8 cellular contexts compared by ENCODE assay signal in genomic region chr19:10872551-10873107, GRCh38. TPM values are rescaled to one million over a fixed set of nuclear protein-coding genes. Genes with fewer than 3 reads are reported as not detected.
A peak's percentile ranks its signal among the peaks of the same experiment; 100 is the strongest.
DNase-seq lines count a peak whose midpoint lies in the region; ATAC-seq and TF ChIP-seq lines count a peak whose summit lies in the region.

No MANE protein-coding gene starts in this region.

- H3K27ac ChIP-seq in cardiac muscle cell (peak overlapping the region; percentile 96), lower lobe of right lung (peak overlapping the region; percentile 79), tibial nerve (peak overlapping the region; percentile 2 to 93 (median 90))

- no peaks in the 10 kb centered on the region for H3K9me3 ChIP-seq in cardiac muscle cell (ENCODE audit: low read depth)
- H3K9me3 ChIP-seq in lower lobe of right lung: no peaks in the 10 kb centered on the region
- H3K9me3 ChIP-seq in tibial nerve: no peaks in the 10 kb centered on the region

- DNase-seq in cardiac muscle cell (ENCODE audit: low read depth in 1 of 2, low spot score in 1 of 2): no peak
- no peak for DNase-seq in left cardiac atrium
- DNase-seq in activated naive CD8-positive, alpha-beta T cell treated with anti-CD3 and anti-CD28 coated beads, Interleukin-2, amount 10 ng/mL, durations not matched to agents 7 days and 5 days: no peak
- DNase-seq in lower lobe of right lung: no peak
- no peak for DNase-seq in tibial nerve (ENCODE audit: low spot score in 2 of 2)
- DNase-seq in dermis blood vessel endothelial cell: no peak

- H3K27me3 Mint-ChIP-seq in activated naive CD8-positive, alpha-beta T cell treated with anti-CD3 and anti-CD28 coated beads, Interleukin-2, amount 10 ng/mL, durations not matched to agents 7 days and 5 days: no peaks in the 10 kb centered on the region

- intact Hi-C loops in left cardiac atrium (cut with DNase I) (loop anchor here in 1 of 2 donors (5.0 to 10.0 kb wide), 2 partner anchors 52 to 155 kb away; partner anchors contain the start of genes DNM2, TIMM29 and YIPF2), lower lobe of right lung (cut with DNase I) (no loop called here)

- POLR2A ChIA-PET in activated naive CD8-positive, alpha-beta T cell treated with anti-CD3 and anti-CD28 coated beads, Interleukin-2, amount 10 ng/mL, durations not matched to agents 7 days and 5 days (lab: Charles Lee): interaction anchor here (0.5 to 1.3 kb wide), 4 partner anchors 8 to 306 kb away, joined by 3 to 5 read pairs (median 4); partner anchors contain the start of gene TMED1

- H3K36me3 ChIP-seq in cardiac muscle cell (no peaks in the 10 kb centered on the region), lower lobe of right lung (no peaks in the 10 kb centered on the region), tibial nerve (no peaks in the 10 kb centered on the region)

- TF ChIP-seq CTCF in cardiac muscle cell (IDR thresholded peaks at IDR 0.05; ENCODE audit: low read depth, low read length): no peak
- TF ChIP-seq CTCF in lower lobe of right lung (IDR thresholded peaks at IDR 0.05): no peak
- no peak for TF ChIP-seq CTCF in tibial nerve (IDR thresholded peaks at IDR 0.05)

- WGBS in tibial nerve, 2 donors: 9 to 15% methylated on average over 16 of the region's 16 CpGs

- peaks cover 25% of the 10 kb centered on the region for H3K4me1 Mint-ChIP-seq in activated naive CD8-positive, alpha-beta T cell treated with anti-CD3 and anti-CD28 coated beads, Interleukin-2, amount 10 ng/mL, durations not matched to agents 7 days and 5 days

- H3K9me3 Mint-ChIP-seq in activated naive CD8-positive, alpha-beta T cell treated with anti-CD3 and anti-CD28 coated beads, Interleukin-2, amount 10 ng/mL, durations not matched to agents 7 days and 5 days: no peaks in the 10 kb centered on the region

- H3K4me3 ChIP-seq in cardiac muscle cell (peak overlapping the region; percentile 95), lower lobe of right lung (peak overlapping the region; percentile 68), tibial nerve (peak overlapping the region; percentile 45 to 95 (median 66))

- H3K4me1 ChIP-seq in cardiac muscle cell (ENCODE audit: low read depth) (peaks cover 6% of the 10 kb centered on the region), lower lobe of right lung (peaks cover 30% of the 10 kb centered on the region), tibial nerve (peaks cover 0 to 56% (median 11%) of the 10 kb centered on the region in 4 donors)

- H3K4me3 Mint-ChIP-seq in activated naive CD8-positive, alpha-beta T cell treated with anti-CD3 and anti-CD28 coated beads, Interleukin-2, amount 10 ng/mL, durations not matched to agents 7 days and 5 days: peak overlapping the region; percentile 87

- no peak for TF ChIP-seq EP300 in tibial nerve (IDR thresholded peaks at IDR 0.05)

- TF ChIP-seq POLR2A in tibial nerve (IDR thresholded peaks at IDR 0.05): no peak

- H3K27ac Mint-ChIP-seq in activated naive CD8-positive, alpha-beta T cell treated with anti-CD3 and anti-CD28 coated beads, Interleukin-2, amount 10 ng/mL, durations not matched to agents 7 days and 5 days: peak overlapping the region; percentile 83

- H3K27me3 ChIP-seq in cardiac muscle cell (no peaks in the 10 kb centered on the region), lower lobe of right lung (ENCODE audit: low read depth) (no peaks in the 10 kb centered on the region), tibial nerve (no peaks in the 10 kb centered on the region)

- H3K36me3 Mint-ChIP-seq in activated naive CD8-positive, alpha-beta T cell treated with anti-CD3 and anti-CD28 coated beads, Interleukin-2, amount 10 ng/mL, durations not matched to agents 7 days and 5 days: peaks cover 1% of the 10 kb centered on the region

- ATAC-seq in left cardiac atrium: no peak
- no peak for ATAC-seq in activated naive CD8-positive, alpha-beta T cell treated with anti-CD3 and anti-CD28 coated beads, Interleukin-2, amount 10 ng/mL, durations not matched to agents 7 days and 5 days (ENCODE audit: low read depth)
- ATAC-seq in lower lobe of right lung: no peak
- no peak for ATAC-seq in HG03135 (IDR thresholded peaks at IDR 0.05; ENCODE audit: unreplicated experiment)
- ATAC-seq in HG02623 (IDR thresholded peaks at IDR 0.05; ENCODE audit: unreplicated experiment): no peak

RNA-seq across cellular contexts. Expression of gene CARM1, which starts 1.3 kb away (rescaled TPM):
- 90.7 and 92.6 TPM in 2 replicates for total RNA-seq in cardiac muscle cell
- 46.8 and 81.2 TPM in 2 replicates for polyA plus RNA-seq in cardiac muscle cell
- total RNA-seq in left cardiac atrium: 10 to 100 TPM; 31.9 to 32.4 TPM
- 10 to 100 TPM; 28.3 to 31.5 TPM for total RNA-seq in activated naive CD8-positive, alpha-beta T cell treated with anti-CD3 and anti-CD28 coated beads, Interleukin-2, amount 10 ng/mL, durations not matched to agents 7 days and 5 days
- total RNA-seq in lower lobe of right lung: 27.5 TPM
- total RNA-seq in tibial nerve: 10 to 100 TPM; 13.5 to 22.8 (median 14.0) TPM
- 19.2 and 46.4 TPM in 2 replicates for total RNA-seq in dermis blood vessel endothelial cell

RNA-seq across cellular contexts. Expression of gene C19orf38, which starts 24.4 kb away (rescaled TPM):
- total RNA-seq in cardiac muscle cell (0.33 TPM in 1 of 2 replicates, not detected in the other), left cardiac atrium (1 to 10 TPM; 1.1 to 1.2 TPM), lower lobe of right lung (11.7 TPM), tibial nerve (1 to 10 TPM in 2 of 4 donors, under 1 TPM in 2; 0.42 to 4.5 (median 2.4) TPM), dermis blood vessel endothelial cell (not detected in 2 replicates)
- polyA plus RNA-seq in cardiac muscle cell: 0.64 and 1.1 TPM in 2 replicates
- 1 to 10 TPM; 1.9 to 2.2 TPM for total RNA-seq in activated naive CD8-positive, alpha-beta T cell treated with anti-CD3 and anti-CD28 coated beads, Interleukin-2, amount 10 ng/mL, durations not matched to agents 7 days and 5 days

RNA-seq across cellular contexts. Expression of gene TMED1, which starts 36.6 kb away (rescaled TPM):
- total RNA-seq in cardiac muscle cell (77.5 and 83.1 TPM in 2 replicates), left cardiac atrium (10 to 100 TPM; 27.2 to 28.5 TPM), lower lobe of right lung (23.5 TPM), tibial nerve (10 to 100 TPM; 18.0 to 33.7 (median 29.7) TPM), dermis blood vessel endothelial cell (43.1 and 60.6 TPM in 2 replicates)
- polyA plus RNA-seq in cardiac muscle cell: 131 and 137 TPM in 2 replicates
- total RNA-seq in activated naive CD8-positive, alpha-beta T cell treated with anti-CD3 and anti-CD28 coated beads, Interleukin-2, amount 10 ng/mL, durations not matched to agents 7 days and 5 days: 10 to 100 TPM in 1 of 2 experiments, 1 to 10 TPM in 1; 8.6 to 11.8 TPM

RNA-seq across cellular contexts. Expression of gene YIPF2, which starts 55.8 kb away (rescaled TPM):
- total RNA-seq in cardiac muscle cell (67.2 and 69.9 TPM in 2 replicates), left cardiac atrium (10 to 100 TPM; 26.5 to 31.8 TPM), lower lobe of right lung (42.2 TPM), tibial nerve (10 to 100 TPM; 50.0 to 69.3 (median 56.4) TPM), dermis blood vessel endothelial cell (67.1 and 106 TPM in 2 replicates)
- polyA plus RNA-seq in cardiac muscle cell: 32.9 and 38.9 TPM in 2 replicates
- 10 to 100 TPM; 21.7 to 24.7 TPM for total RNA-seq in activated naive CD8-positive, alpha-beta T cell treated with anti-CD3 and anti-CD28 coated beads, Interleukin-2, amount 10 ng/mL, durations not matched to agents 7 days and 5 days

RNA-seq across cellular contexts. Expression of gene TIMM29, which starts 56.0 kb away (rescaled TPM):
- total RNA-seq in cardiac muscle cell (52.2 and 54.5 TPM in 2 replicates), left cardiac atrium (10 to 100 TPM; 12.7 to 15.1 TPM), lower lobe of right lung (17.3 TPM), tibial nerve (10 to 100 TPM; 27.1 to 40.4 (median 32.8) TPM), dermis blood vessel endothelial cell (38.5 and 39.0 TPM in 2 replicates)
- 31.3 and 41.7 TPM in 2 replicates for polyA plus RNA-seq in cardiac muscle cell
- total RNA-seq in activated naive CD8-positive, alpha-beta T cell treated with anti-CD3 and anti-CD28 coated beads, Interleukin-2, amount 10 ng/mL, durations not matched to agents 7 days and 5 days: 10 to 100 TPM; 29.7 to 31.3 TPM
